10 cellular contexts compared by ENCODE assay signal in the genomic region with DNA sequence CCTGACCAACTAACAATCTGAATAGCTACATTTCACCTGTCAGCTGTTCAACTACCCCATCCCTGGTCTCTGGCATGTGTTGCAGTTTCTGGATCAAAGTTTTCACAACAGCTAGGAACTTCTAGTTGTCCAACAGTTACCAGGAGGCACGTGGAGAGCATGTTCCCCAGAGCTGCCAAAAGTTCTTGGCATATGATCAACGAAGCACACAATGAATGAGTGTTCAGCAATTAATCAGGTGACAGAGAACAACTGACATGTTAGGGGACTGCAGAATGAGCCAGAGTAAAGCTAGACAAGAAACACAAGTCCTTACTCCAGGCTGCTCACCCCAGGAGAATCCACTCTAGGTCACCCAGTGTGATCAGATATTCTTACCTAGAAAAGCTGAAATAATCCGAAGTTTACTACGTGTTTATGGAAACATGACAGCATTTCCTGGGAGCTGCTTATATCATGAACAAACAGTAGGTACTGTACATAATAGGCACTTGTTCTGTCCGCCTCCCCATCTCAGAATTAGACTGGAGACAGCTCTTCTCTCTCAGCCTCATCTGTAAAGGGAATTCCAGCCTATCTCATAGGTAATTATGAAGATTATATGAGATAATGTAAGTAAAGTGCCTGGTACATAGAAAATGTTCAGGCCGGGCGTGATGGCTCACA. TPM values are rescaled to one million over a fixed set of nuclear protein-coding genes. Genes with fewer than 3 reads are reported as not detected.
A peak's percentile ranks its signal among the peaks of the same experiment; 100 is the strongest.
DNase-seq lines count a peak whose midpoint lies in the region; ATAC-seq and TF ChIP-seq lines count a peak whose summit lies in the region.
"Had no signal": no experiment of that assay in that cellular context is flagged by ENCODE, and none has a peak within 500 bp of the region (broad histone marks: within the 10 kb centered on the region; RNA-seq: fewer than 3 reads in every experiment).

No MANE protein-coding gene starts in this region.

- H2BK12ac ChIP-seq in neuronal stem cell (ENCODE audit: low read length), result no peak overlapping the region

- H3K18ac ChIP-seq in neuronal stem cell (ENCODE audit: low read length), result no peak overlapping the region

- POLR2A ChIA-PET in naive thymus-derived CD8-positive, alpha-beta T cell (lab: Charles Lee), result no interaction called here

- DNase-seq in MG63 (peak; percentile 67), suprapubic skin (ENCODE audit: low spot score in 2 of 2) (peak; percentile 83 to 85), DMS114 treated with DMSO at 0.1 percent for 48 hours (lab: John Stamatoyannopoulos, UW; ENCODE audit: unreplicated experiment) (no peak), neuronal stem cell (ENCODE audit: low spot score) (no peak), smooth muscle cell (lab: John Stamatoyannopoulos, UW; ENCODE audit: unreplicated experiment) (no peak)
- no peak for DNase-seq in naive thymus-derived CD8-positive, alpha-beta T cell
- DNase-seq: nephron progenitor cell had no signal

- no peak overlapping the region for H2BK120ac ChIP-seq in neuronal stem cell (ENCODE audit: low read depth, low read length)

- H3K4me1 Mint-ChIP-seq in brain, result peaks cover 14% of the 10 kb centered on the region
- peaks cover 0 to 7% (median under 1%) of the 10 kb centered on the region in 4 donors for H3K4me1 Mint-ChIP-seq in naive thymus-derived CD8-positive, alpha-beta T cell
- H3K4me1 Mint-ChIP-seq: nephron progenitor cell had no signal

- H3K9me3 ChIP-seq in MG63 (peaks cover 4% of the 10 kb centered on the region), suprapubic skin (no peaks in the 10 kb centered on the region), neuronal stem cell (replicated peaks in 1 of 2; ENCODE audit: control insufficient read depth in 2 of 2, insufficient read depth in 1 of 2, low read depth in 1 of 2, low read length in 2 of 2) (peaks cover 2 to 12% of the 10 kb centered on the region in 2 donors), smooth muscle cell (replicated peaks; ENCODE audit: low read depth) (no peaks in the 10 kb centered on the region)

- H3K27ac Mint-ChIP-seq in brain, result peak overlapping the region in 3 of 5 experiments; percentile 61 to 93 (median 82)
- H3K27ac Mint-ChIP-seq in naive thymus-derived CD8-positive, alpha-beta T cell, result no peak overlapping the region
- H3K27ac Mint-ChIP-seq: nephron progenitor cell; stimulated activated effector memory CD8-positive, alpha-beta T cell treated with anti-CD3 and anti-CD28 coated beads, Interleukin-12 subunit alpha, Interleukin-12 subunit beta, amount 100 ng/mL, for 72 hours had no signal

- H3K4me3 Mint-ChIP-seq in brain, result no peak overlapping the region
- H3K4me3 Mint-ChIP-seq in naive thymus-derived CD8-positive, alpha-beta T cell, result no peak overlapping the region
- H3K4me3 Mint-ChIP-seq: nephron progenitor cell; stimulated activated effector memory CD8-positive, alpha-beta T cell treated with anti-CD3 and anti-CD28 coated beads, Interleukin-12 subunit alpha, Interleukin-12 subunit beta, amount 100 ng/mL, for 72 hours had no signal

- no peak overlapping the region for H4K8ac ChIP-seq in neuronal stem cell (ENCODE audit: low read depth, low read length)

- H3K23ac ChIP-seq in neuronal stem cell (ENCODE audit: low read depth, low read length, poor library complexity), result no peak overlapping the region

- H2AFZ ChIP-seq in neuronal stem cell (ENCODE audit: low read length), result no peak overlapping the region
- H2AFZ ChIP-seq in smooth muscle cell (ENCODE audit: low read depth), result no peak overlapping the region

- no peaks in the 10 kb centered on the region for H4K20me1 ChIP-seq in smooth muscle cell (ENCODE audit: low read depth)

- H3K4me3 ChIP-seq in MG63, result no peak overlapping the region
- no peak overlapping the region for H3K4me3 ChIP-seq in suprapubic skin
- H3K4me3 ChIP-seq in neuronal stem cell (ENCODE audit: low read length in 2 of 2), result no peak overlapping the region
- no peak overlapping the region for H3K4me3 ChIP-seq in smooth muscle cell

- peaks cover 40% of the 10 kb centered on the region for H3K36me3 Mint-ChIP-seq in brain
- peaks cover 16 to 28% (median 24%) of the 10 kb centered on the region in 3 donors for H3K36me3 Mint-ChIP-seq in naive thymus-derived CD8-positive, alpha-beta T cell

- H3K4me1 ChIP-seq in suprapubic skin (peaks cover 27% of the 10 kb centered on the region), neuronal stem cell (ENCODE audit: control insufficient read depth in 2 of 2, insufficient read depth in 1 of 2, low read depth in 1 of 2, low read length in 2 of 2) (peaks cover 0 to 2% of the 10 kb centered on the region in 2 donors), smooth muscle cell (ENCODE audit: low read depth) (peaks cover 7% of the 10 kb centered on the region)

- WGBS in suprapubic skin, result 48% methylated on average over 7 of the region's 7 CpGs
- WGBS in neuronal stem cell (ENCODE audit: extremely low coverage in 2 of 2, insufficient read length in 2 of 2, insufficient replicate concordance in 1 of 2), 2 donors, result no CpG with 5 or more reads among the region's 7 CpGs
- 90% methylated on average over 7 of the region's 7 CpGs for WGBS in smooth muscle cell (ENCODE audit: low lambda C conversion rate)

- no peaks in the 10 kb centered on the region for H3F3A ChIP-seq in smooth muscle cell (ENCODE audit: low read depth)

- no peaks in the 10 kb centered on the region for H3K79me2 ChIP-seq in smooth muscle cell (ENCODE audit: low read depth)

- no peak overlapping the region for H2AK5ac ChIP-seq in neuronal stem cell (ENCODE audit: low read depth, low read length)

- H3K4ac ChIP-seq in neuronal stem cell (ENCODE audit: low read length), result no peak overlapping the region

- H2BK15ac ChIP-seq in neuronal stem cell (ENCODE audit: low read length), result no peak overlapping the region

- TF ChIP-seq EP300 in suprapubic skin (IDR thresholded peaks at IDR 0.05), result no peak

- no peak overlapping the region for H4K91ac ChIP-seq in neuronal stem cell (ENCODE audit: low read depth, low read length, poor library complexity)

- ATAC-seq in naive thymus-derived CD8-positive, alpha-beta T cell, result no peak
- ATAC-seq: stimulated activated effector memory CD8-positive, alpha-beta T cell treated with anti-CD3 and anti-CD28 coated beads, Interleukin-12 subunit alpha, Interleukin-12 subunit beta, amount 100 ng/mL, for 72 hours had no signal

- H3K4me2 ChIP-seq in neuronal stem cell (ENCODE audit: insufficient read depth, low read length, poor library complexity, severe bottlenecking) (no peak overlapping the region), smooth muscle cell (no peak overlapping the region)

- H3K9ac ChIP-seq in neuronal stem cell (ENCODE audit: low read depth, low read length, poor library complexity) (no peak overlapping the region), smooth muscle cell (ENCODE audit: low read depth) (no peak overlapping the region)

- no peak overlapping the region for H3K14ac ChIP-seq in neuronal stem cell (ENCODE audit: low read length)

- H3K79me1 ChIP-seq in neuronal stem cell (ENCODE audit: low read depth, low read length), result no peaks in the 10 kb centered on the region

- no peak overlapping the region for H2BK5ac ChIP-seq in neuronal stem cell (ENCODE audit: low read length)

- TF ChIP-seq POLR2A in suprapubic skin (IDR thresholded peaks at IDR 0.05), result no peak

- H3K27me3 Mint-ChIP-seq in brain, result no peaks in the 10 kb centered on the region
- H3K27me3 Mint-ChIP-seq in naive thymus-derived CD8-positive, alpha-beta T cell, result no peaks in the 10 kb centered on the region

- peak overlapping the region; percentile 0 for H3K27ac ChIP-seq in layer of hippocampus (ENCODE audit: low read depth, low read length)
- H3K27ac ChIP-seq in suprapubic skin, result peak overlapping the region; percentile 42
- H3K27ac ChIP-seq in neuronal stem cell (replicated peaks; ENCODE audit: low read length), result no peak overlapping the region
- no peak overlapping the region for H3K27ac ChIP-seq in smooth muscle cell (ENCODE audit: low read depth)

- TF ChIP-seq CTCF in brain (conservative IDR thresholded peaks at IDR 0.05) (no peak), suprapubic skin (IDR thresholded peaks at IDR 0.05) (no peak), smooth muscle cell (IDR thresholded peaks at IDR 0.05; ENCODE audit: borderline replicate concordance, insufficient read depth, poor library complexity, severe bottlenecking) (no peak)

- H3K9me3 Mint-ChIP-seq in brain, result peaks cover 3 to 32% (median 18%) of the 10 kb centered on the region in 5 experiments
- peaks cover 0 to 8% (median 2%) of the 10 kb centered on the region in 9 donors for H3K9me3 Mint-ChIP-seq in naive thymus-derived CD8-positive, alpha-beta T cell

- H3K27me3 ChIP-seq in MG63 (no peaks in the 10 kb centered on the region), layer of hippocampus (ENCODE audit: control insufficient read depth, insufficient read depth, low read length) (no peaks in the 10 kb centered on the region), suprapubic skin (no peaks in the 10 kb centered on the region), neuronal stem cell (ENCODE audit: control insufficient read depth in 3 of 3, insufficient read depth in 3 of 3, low read depth in 1 of 3, low read length in 3 of 3) (no peaks in the 10 kb centered on the region), smooth muscle cell (ENCODE audit: low read depth) (no peaks in the 10 kb centered on the region)

- H3K36me3 ChIP-seq in MG63 (peaks cover 3% of the 10 kb centered on the region), suprapubic skin (no peaks in the 10 kb centered on the region), neuronal stem cell (replicated peaks in 1 of 2; ENCODE audit: control insufficient read depth in 2 of 2, insufficient read depth in 2 of 2, low read length in 2 of 2) (no peaks in the 10 kb centered on the region), smooth muscle cell (ENCODE audit: low read depth) (no peaks in the 10 kb centered on the region)

RNA-seq across cellular contexts. Expression of a gene that starts 50.6 kb away (rescaled TPM):
- 0.30 and 3.7 TPM in 2 replicates for total RNA-seq in MG63 (2014; rRNA removed; shearing (Covaris generic); ENCODE audit: low replicate concordance)
- polyA plus RNA-seq in brain (ENCODE audit: insufficient read depth, low read depth, low replicate concordance), result 6.9 TPM
- total RNA-seq in suprapubic skin, result 10 to 100 TPM in 1 of 4 donors, 1 to 10 TPM in 3; 6.1 to 14.1 (median 7.1) TPM
- total RNA-seq in naive thymus-derived CD8-positive, alpha-beta T cell, result 1 to 10 TPM; 4.4 to 4.5 TPM
- 1 to 10 TPM; 2.3 to 6.0 (median 3.9) TPM for polyA plus RNA-seq in naive thymus-derived CD8-positive, alpha-beta T cell
- 5.4 TPM for polyA plus RNA-seq in neuronal stem cell (2013, experiment 1 of 2)
- polyA plus RNA-seq in neuronal stem cell (2013, experiment 2 of 2), result 5.6 TPM
- 3.4 TPM in 2 replicates for total RNA-seq in smooth muscle cell
- 2.8 and 3.2 TPM in 2 replicates for polyA plus RNA-seq in smooth muscle cell

Comparison
In these comparisons a context has a peak if more than half of its experiments do, and no peak if none do; other contexts are left out.
1. DNase-seq: peak in MG63 (single experiment) and suprapubic skin (2 of 2); none in naive thymus-derived CD8-positive, alpha-beta T cell (0 of 10), DMS114 treated with DMSO at 0.1 percent for 48 hours (single experiment), neuronal stem cell (single experiment) and smooth muscle cell (single experiment).
2. H3K27ac Mint-ChIP-seq: peak in brain (3 of 5); none in naive thymus-derived CD8-positive, alpha-beta T cell (0 of 10).
3. H3K27ac ChIP-seq: peak in layer of hippocampus (single experiment) and suprapubic skin (single experiment); none in neuronal stem cell (single experiment) and smooth muscle cell (single experiment).